ENCODE assay signal across 13 cellular contexts in genomic region chr17:5558815-5559785, GRCh38.
"Had no signal": no experiment of that assay in that cellular context is flagged by ENCODE, and none has a peak within 500 bp of the region (broad histone marks: within the 10 kb centered on the region; RNA-seq: fewer than 3 reads in every experiment).

No MANE protein-coding gene starts in this region.

- H3K9me3 Mint-ChIP-seq: activated CD4-positive, alpha-beta memory T cell treated with anti-CD3 and anti-CD28 coated beads for 36 hours; immature natural killer cell; naive B cell; stimulated activated memory B cell treated with anti-CD40 and anti-IgM and Interleukin-4, amounts not matched to agents 10 μg/mL and 1 μg/mL and 100 μg/mL, for 72 hours; T-helper 1 cell treated with Interleukin-12 subunit alpha and Interleukin-12 subunit beta and Interleukin-4 antibody, amounts not matched to agents 30 μg/mL and 1 μg/mL, for 36 hours had no signal

- H3K4me1 ChIP-seq: uterus had no signal

- H3K4me3 ChIP-seq: tibial artery, uterus had no signal

- H3K9me3 ChIP-seq: tibial artery, uterus had no signal

- ATAC-seq: foreskin keratinocyte; left colon; stimulated activated memory B cell treated with anti-CD40 and anti-IgM and Interleukin-4, amounts not matched to agents 10 μg/mL and 1 μg/mL and 100 μg/mL, for 72 hours had no signal

- H3K36me3 ChIP-seq: uterus, WERI-Rb-1 had no signal

- H3K4me3 Mint-ChIP-seq: activated CD4-positive, alpha-beta memory T cell treated with anti-CD3 and anti-CD28 coated beads for 36 hours; immature natural killer cell; naive B cell; stimulated activated memory B cell treated with anti-CD40 and anti-IgM and Interleukin-4, amounts not matched to agents 10 μg/mL and 1 μg/mL and 100 μg/mL, for 72 hours; T-helper 1 cell treated with Interleukin-12 subunit alpha and Interleukin-12 subunit beta and Interleukin-4 antibody, amounts not matched to agents 30 μg/mL and 1 μg/mL, for 36 hours had no signal

- H3K27ac Mint-ChIP-seq: activated CD4-positive, alpha-beta memory T cell treated with anti-CD3 and anti-CD28 coated beads for 36 hours; stimulated activated memory B cell treated with anti-CD40 and anti-IgM and Interleukin-4, amounts not matched to agents 10 μg/mL and 1 μg/mL and 100 μg/mL, for 72 hours; T-helper 1 cell treated with Interleukin-12 subunit alpha and Interleukin-12 subunit beta and Interleukin-4 antibody, amounts not matched to agents 30 μg/mL and 1 μg/mL, for 36 hours had no signal

- H3K27me3 Mint-ChIP-seq: activated CD4-positive, alpha-beta memory T cell treated with anti-CD3 and anti-CD28 coated beads for 36 hours; naive B cell; stimulated activated memory B cell treated with anti-CD40 and anti-IgM and Interleukin-4, amounts not matched to agents 10 μg/mL and 1 μg/mL and 100 μg/mL, for 72 hours had no signal

- H3K27ac ChIP-seq: foreskin keratinocyte, tibial artery, uterus, WERI-Rb-1 had no signal

- H3K27me3 ChIP-seq: foreskin keratinocyte, tibial artery, uterus had no signal

- DNase-seq: activated CD4-positive, alpha-beta memory T cell treated with anti-CD3 and anti-CD28 coated beads for 36 hours; activated T-cell treated with anti-CD3 and anti-CD28 coated beads, Interleukin-2, amount 50 U/mL, for 48 hours; foreskin keratinocyte; glutamatergic neuron; immature natural killer cell; left colon; naive B cell; retina; tibial artery; uterus; WERI-Rb-1 had no signal
